12 cellular contexts compared by ENCODE assay signal in genomic region chr2:197200056-197200455, GRCh38.
DNase-seq lines count a peak whose midpoint lies in the region; ATAC-seq lines count a peak whose summit lies in the region.
"Had no signal": no experiment of that assay in that cellular context is flagged by ENCODE, and none has a peak within 500 bp of the region (broad histone marks: within the 10 kb centered on the region; RNA-seq: fewer than 3 reads in every experiment).

No MANE protein-coding gene starts in this region.

- no peak for DNase-seq in stimulated activated naive CD8-positive, alpha-beta T cell treated with anti-CD3 and anti-CD28 coated beads, Interleukin-15, Interleukin-2, amounts not matched to agents 100 U/mL and 50 U/mL, for 24 hours
- DNase-seq in T-helper 17 cell = no peak
- DNase-seq in immature natural killer cell = no peak
- no peak for DNase-seq in sciatic nerve (ENCODE audit: low spot score)
- DNase-seq in NCI-H82 (lab: John Stamatoyannopoulos, UW) = no peak
- no peak for DNase-seq in hypothalamus (lab: John Stamatoyannopoulos, UW)
- no peak for DNase-seq in NCI-H1930 (lab: John Stamatoyannopoulos, UW)
- DNase-seq: activated CD8-positive, alpha-beta memory T cell treated with anti-CD3 and anti-CD28 coated beads, Interleukin-2, amount 50 U/mL, for 48 hours; stimulated activated CD4-positive, alpha-beta T cell treated with anti-CD3 and anti-CD28 coated beads, Interleukin-12 subunit alpha, Interleukin-12 subunit beta, amount 100 ng/mL, for 4 hours; T-helper 9 cell had no signal

- peak overlapping the region; percentile 12 for H3K4me3 Mint-ChIP-seq in stimulated activated naive CD8-positive, alpha-beta T cell treated with anti-CD3 and anti-CD28 coated beads, Interleukin-15, Interleukin-2, amounts not matched to agents 100 ng/mL and 50 ng/mL, for 24 hours
- peak overlapping the region; percentile 97 for H3K4me3 Mint-ChIP-seq in T-helper 17 cell
- H3K4me3 Mint-ChIP-seq in immature natural killer cell = peak overlapping the region; percentile 87 to 97 (median 94)

- H3K27ac Mint-ChIP-seq in stimulated activated naive CD8-positive, alpha-beta T cell treated with anti-CD3 and anti-CD28 coated beads, Interleukin-15, Interleukin-2, amounts not matched to agents 100 ng/mL and 50 ng/mL, for 24 hours = peak overlapping the region; percentile 80
- H3K27ac Mint-ChIP-seq in T-helper 17 cell (peak overlapping the region; percentile 97), immature natural killer cell (peak overlapping the region; percentile 92 to 97 (median 95))

- H3K27me3 Mint-ChIP-seq in stimulated activated naive CD8-positive, alpha-beta T cell treated with anti-CD3 and anti-CD28 coated beads, Interleukin-15, Interleukin-2, amounts not matched to agents 100 ng/mL and 50 ng/mL, for 24 hours = no peaks in the 10 kb centered on the region
- no peaks in the 10 kb centered on the region for H3K27me3 Mint-ChIP-seq in T-helper 17 cell
- peaks cover 6 to 12% (median 10%) of the 10 kb centered on the region in 3 donors for H3K27me3 Mint-ChIP-seq in immature natural killer cell (ENCODE audit: low read depth in 3 of 3)

- H3K4me1 Mint-ChIP-seq in stimulated activated naive CD8-positive, alpha-beta T cell treated with anti-CD3 and anti-CD28 coated beads, Interleukin-15, Interleukin-2, amounts not matched to agents 100 ng/mL and 50 ng/mL, for 24 hours (ENCODE audit: low read depth) = peaks cover 95% of the 10 kb centered on the region
- peaks cover 69% of the 10 kb centered on the region for H3K4me1 Mint-ChIP-seq in T-helper 17 cell
- H3K4me1 Mint-ChIP-seq in immature natural killer cell = peaks cover 93 to 100% of the 10 kb centered on the region in 2 donors

- no peaks in the 10 kb centered on the region for H3K9me3 ChIP-seq in T-helper 17 cell (ENCODE audit: control insufficient read depth, low read length, poor library complexity, severe bottlenecking)

- H3K9me3 Mint-ChIP-seq in stimulated activated naive CD8-positive, alpha-beta T cell treated with anti-CD3 and anti-CD28 coated beads, Interleukin-15, Interleukin-2, amounts not matched to agents 100 ng/mL and 50 ng/mL, for 24 hours = no peaks in the 10 kb centered on the region
- no peaks in the 10 kb centered on the region for H3K9me3 Mint-ChIP-seq in immature natural killer cell

- no peak for ATAC-seq in stimulated activated naive CD8-positive, alpha-beta T cell treated with anti-CD3 and anti-CD28 coated beads, Interleukin-15, Interleukin-2, amounts not matched to agents 100 U/mL and 50 U/mL, for 24 hours
- no peak for ATAC-seq in T-helper 17 cell
- ATAC-seq in sciatic nerve = no peak
- ATAC-seq: K562 had no signal

- peaks cover 45% of the 10 kb centered on the region for H3K36me3 Mint-ChIP-seq in stimulated activated naive CD8-positive, alpha-beta T cell treated with anti-CD3 and anti-CD28 coated beads, Interleukin-15, Interleukin-2, amounts not matched to agents 100 ng/mL and 50 ng/mL, for 24 hours (ENCODE audit: low read depth)
- H3K36me3 Mint-ChIP-seq in T-helper 17 cell (ENCODE audit: low read depth) (peaks cover 8% of the 10 kb centered on the region), immature natural killer cell (peaks cover 11 to 17% (median 11%) of the 10 kb centered on the region in 3 donors)

- intact Hi-C loops in sciatic nerve (cut with DNase I) = no loop called here

Comparison
In these comparisons a context has a peak if more than half of its experiments do, and no peak if none do; other contexts are left out.
1. H3K4me3 Mint-ChIP-seq: peak in every context shown above with its lines; median percentile 97 in T-helper 17 cell; 94 in immature natural killer cell; 12 in stimulated activated naive CD8-positive, alpha-beta T cell treated with anti-CD3 and anti-CD28 coated beads, Interleukin-15, Interleukin-2, amounts not matched to agents 100 ng/mL and 50 ng/mL, for 24 hours.